In the genomic region with DNA sequence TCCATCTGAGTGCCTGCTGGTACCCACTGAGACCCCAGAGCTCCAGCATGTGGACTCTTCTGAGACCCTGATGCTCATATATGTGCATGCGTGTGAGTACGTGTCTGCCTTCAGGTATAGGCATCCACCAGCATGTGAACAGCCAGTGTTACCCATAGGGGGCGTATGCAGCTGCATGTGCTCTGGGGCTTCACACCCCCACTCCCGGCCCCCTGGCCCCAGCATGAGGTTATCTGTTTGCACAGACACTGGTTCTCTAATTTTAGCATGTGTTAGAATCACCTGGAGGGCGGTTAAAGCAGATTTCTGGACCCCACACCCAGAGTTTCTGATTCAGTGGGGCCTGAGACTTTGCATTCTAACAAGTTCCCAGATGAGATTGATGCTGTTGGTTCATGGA, we compare ENCODE assay signal across 1 cellular context.
TF ChIP-seq lines count a peak whose summit lies in the region.

No MANE protein-coding gene starts in this region.

TF ChIP-seq in H1, 55 proteins besides CTCF, POLR2A, EP300 and RAD21 (continued from another document):
- TF ChIP-seq, protein P1, sequence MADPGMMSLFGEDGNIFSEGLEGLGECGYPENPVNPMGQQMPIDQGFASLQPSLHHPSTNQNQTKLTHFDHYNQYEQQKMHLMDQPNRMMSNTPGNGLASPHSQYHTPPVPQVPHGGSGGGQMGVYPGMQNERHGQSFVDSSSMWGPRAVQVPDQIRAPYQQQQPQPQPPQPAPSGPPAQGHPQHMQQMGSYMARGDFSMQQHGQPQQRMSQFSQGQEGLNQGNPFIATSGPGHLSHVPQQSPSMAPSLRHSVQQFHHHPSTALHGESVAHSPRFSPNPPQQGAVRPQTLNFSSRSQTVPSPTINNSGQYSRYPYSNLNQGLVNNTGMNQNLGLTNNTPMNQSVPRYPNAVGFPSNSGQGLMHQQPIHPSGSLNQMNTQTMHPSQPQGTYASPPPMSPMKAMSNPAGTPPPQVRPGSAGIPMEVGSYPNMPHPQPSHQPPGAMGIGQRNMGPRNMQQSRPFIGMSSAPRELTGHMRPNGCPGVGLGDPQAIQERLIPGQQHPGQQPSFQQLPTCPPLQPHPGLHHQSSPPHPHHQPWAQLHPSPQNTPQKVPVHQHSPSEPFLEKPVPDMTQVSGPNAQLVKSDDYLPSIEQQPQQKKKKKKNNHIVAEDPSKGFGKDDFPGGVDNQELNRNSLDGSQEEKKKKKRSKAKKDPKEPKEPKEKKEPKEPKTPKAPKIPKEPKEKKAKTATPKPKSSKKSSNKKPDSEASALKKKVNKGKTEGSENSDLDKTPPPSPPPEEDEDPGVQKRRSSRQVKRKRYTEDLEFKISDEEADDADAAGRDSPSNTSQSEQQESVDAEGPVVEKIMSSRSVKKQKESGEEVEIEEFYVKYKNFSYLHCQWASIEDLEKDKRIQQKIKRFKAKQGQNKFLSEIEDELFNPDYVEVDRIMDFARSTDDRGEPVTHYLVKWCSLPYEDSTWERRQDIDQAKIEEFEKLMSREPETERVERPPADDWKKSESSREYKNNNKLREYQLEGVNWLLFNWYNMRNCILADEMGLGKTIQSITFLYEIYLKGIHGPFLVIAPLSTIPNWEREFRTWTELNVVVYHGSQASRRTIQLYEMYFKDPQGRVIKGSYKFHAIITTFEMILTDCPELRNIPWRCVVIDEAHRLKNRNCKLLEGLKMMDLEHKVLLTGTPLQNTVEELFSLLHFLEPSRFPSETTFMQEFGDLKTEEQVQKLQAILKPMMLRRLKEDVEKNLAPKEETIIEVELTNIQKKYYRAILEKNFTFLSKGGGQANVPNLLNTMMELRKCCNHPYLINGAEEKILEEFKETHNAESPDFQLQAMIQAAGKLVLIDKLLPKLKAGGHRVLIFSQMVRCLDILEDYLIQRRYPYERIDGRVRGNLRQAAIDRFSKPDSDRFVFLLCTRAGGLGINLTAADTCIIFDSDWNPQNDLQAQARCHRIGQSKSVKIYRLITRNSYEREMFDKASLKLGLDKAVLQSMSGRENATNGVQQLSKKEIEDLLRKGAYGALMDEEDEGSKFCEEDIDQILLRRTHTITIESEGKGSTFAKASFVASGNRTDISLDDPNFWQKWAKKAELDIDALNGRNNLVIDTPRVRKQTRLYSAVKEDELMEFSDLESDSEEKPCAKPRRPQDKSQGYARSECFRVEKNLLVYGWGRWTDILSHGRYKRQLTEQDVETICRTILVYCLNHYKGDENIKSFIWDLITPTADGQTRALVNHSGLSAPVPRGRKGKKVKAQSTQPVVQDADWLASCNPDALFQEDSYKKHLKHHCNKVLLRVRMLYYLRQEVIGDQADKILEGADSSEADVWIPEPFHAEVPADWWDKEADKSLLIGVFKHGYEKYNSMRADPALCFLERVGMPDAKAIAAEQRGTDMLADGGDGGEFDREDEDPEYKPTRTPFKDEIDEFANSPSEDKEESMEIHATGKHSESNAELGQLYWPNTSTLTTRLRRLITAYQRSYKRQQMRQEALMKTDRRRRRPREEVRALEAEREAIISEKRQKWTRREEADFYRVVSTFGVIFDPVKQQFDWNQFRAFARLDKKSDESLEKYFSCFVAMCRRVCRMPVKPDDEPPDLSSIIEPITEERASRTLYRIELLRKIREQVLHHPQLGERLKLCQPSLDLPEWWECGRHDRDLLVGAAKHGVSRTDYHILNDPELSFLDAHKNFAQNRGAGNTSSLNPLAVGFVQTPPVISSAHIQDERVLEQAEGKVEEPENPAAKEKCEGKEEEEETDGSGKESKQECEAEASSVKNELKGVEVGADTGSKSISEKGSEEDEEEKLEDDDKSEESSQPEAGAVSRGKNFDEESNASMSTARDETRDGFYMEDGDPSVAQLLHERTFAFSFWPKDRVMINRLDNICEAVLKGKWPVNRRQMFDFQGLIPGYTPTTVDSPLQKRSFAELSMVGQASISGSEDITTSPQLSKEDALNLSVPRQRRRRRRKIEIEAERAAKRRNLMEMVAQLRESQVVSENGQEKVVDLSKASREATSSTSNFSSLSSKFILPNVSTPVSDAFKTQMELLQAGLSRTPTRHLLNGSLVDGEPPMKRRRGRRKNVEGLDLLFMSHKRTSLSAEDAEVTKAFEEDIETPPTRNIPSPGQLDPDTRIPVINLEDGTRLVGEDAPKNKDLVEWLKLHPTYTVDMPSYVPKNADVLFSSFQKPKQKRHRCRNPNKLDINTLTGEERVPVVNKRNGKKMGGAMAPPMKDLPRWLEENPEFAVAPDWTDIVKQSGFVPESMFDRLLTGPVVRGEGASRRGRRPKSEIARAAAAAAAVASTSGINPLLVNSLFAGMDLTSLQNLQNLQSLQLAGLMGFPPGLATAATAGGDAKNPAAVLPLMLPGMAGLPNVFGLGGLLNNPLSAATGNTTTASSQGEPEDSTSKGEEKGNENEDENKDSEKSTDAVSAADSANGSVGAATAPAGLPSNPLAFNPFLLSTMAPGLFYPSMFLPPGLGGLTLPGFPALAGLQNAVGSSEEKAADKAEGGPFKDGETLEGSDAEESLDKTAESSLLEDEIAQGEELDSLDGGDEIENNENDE (IDR thresholded peaks at IDR 0.05; ENCODE audit: insufficient replicate concordance, low read length): no peak
- TF ChIP-seq JUN (IDR thresholded peaks at IDR 0.05; ENCODE audit: low read depth, low read length): 0 out of 2 replicates have a peak, but pooled peaks have one; percentile 28
